ENCODE assay signal across 11 cellular contexts in the genomic region with DNA sequence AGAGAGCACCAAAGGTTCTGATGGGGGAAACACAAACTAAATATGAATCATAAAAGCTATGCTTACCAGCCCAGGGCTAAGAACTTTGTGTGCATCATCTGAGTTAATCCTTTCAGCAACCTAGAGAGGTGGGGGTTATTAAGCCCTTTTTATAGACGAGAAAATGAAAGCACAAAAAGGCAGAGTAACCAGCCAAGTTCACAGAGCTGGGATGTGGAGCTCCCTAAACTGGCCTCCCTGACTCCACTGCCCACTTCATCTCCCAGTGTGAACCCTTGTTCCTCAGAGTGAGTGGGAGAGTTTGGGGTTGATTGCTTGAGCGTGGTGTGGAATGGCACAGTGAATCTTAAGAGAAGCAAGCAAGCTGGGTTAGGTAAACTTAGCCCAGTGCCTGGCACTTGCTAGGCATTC.
DNase-seq lines count a peak whose midpoint lies in the region; ATAC-seq and TF ChIP-seq lines count a peak whose summit lies in the region.
"Had no signal": no experiment of that assay in that cellular context is flagged by ENCODE, and none has a peak within 500 bp of the region (broad histone marks: within the 10 kb centered on the region; RNA-seq: fewer than 3 reads in every experiment).

No MANE protein-coding gene starts in this region.

- no peaks in the 10 kb centered on the region for H4K20me1 ChIP-seq in BLaER1 treated with 17β-estradiol and CSF1 and Interleukin-3, amounts not matched to agents 10 nM and 100 nM

- H3K4me3 ChIP-seq in BLaER1 treated with 17β-estradiol and CSF1 and Interleukin-3, amounts not matched to agents 10 nM and 100 nM = peak overlapping the region in 4 of 10 experiments; percentile 19 to 46 (median 39); a peak in 7 of 20 replicates
- no peak overlapping the region for H3K4me3 ChIP-seq in brain microvascular endothelial cell (ENCODE audit: low read depth, low read length)

- no peaks in the 10 kb centered on the region for H3K9me3 ChIP-seq in BLaER1 treated with 17β-estradiol and CSF1 and Interleukin-3, amounts not matched to agents 10 nM and 100 nM (replicated peaks in 1 of 11)
- H3K9me3 ChIP-seq in KOPT-K1 (ENCODE audit: insufficient read depth, low read length, poor library complexity, severe bottlenecking) = no peaks in the 10 kb centered on the region

- peak overlapping the region in 9 of 11 experiments; percentile 60 to 99 (median 81); a peak in 17 of 22 replicates for H3K27ac ChIP-seq in BLaER1 treated with 17β-estradiol and CSF1 and Interleukin-3, amounts not matched to agents 10 nM and 100 nM
- H3K27ac ChIP-seq in KOPT-K1 (ENCODE audit: low read depth, low read length, poor library complexity, severe bottlenecking) = peak overlapping the region; percentile 53
- peak overlapping the region; percentile 72 for H3K27ac ChIP-seq in brain microvascular endothelial cell

- in situ Hi-C loops in brain microvascular endothelial cell (cut with HindIII; ENCODE audit: low pct_ligation_motif_present, low sequenced_read_pairs) = no loop called here

- peaks cover 11% of the 10 kb centered on the region for H3K27me3 Mint-ChIP-seq in nephron (ENCODE audit: low read depth)

- peaks cover 71 to 95% (median 84%) of the 10 kb centered on the region in 10 experiments for H3K4me1 ChIP-seq in BLaER1 treated with 17β-estradiol and CSF1 and Interleukin-3, amounts not matched to agents 10 nM and 100 nM

- H3K9ac ChIP-seq in BLaER1 treated with 17β-estradiol and CSF1 and Interleukin-3, amounts not matched to agents 10 nM and 100 nM = peak overlapping the region in 9 of 11 experiments; percentile 30 to 89 (median 67); a peak in 16 of 22 replicates

- H3K36me3 Mint-ChIP-seq in nephron (ENCODE audit: low read depth) = no peaks in the 10 kb centered on the region

- DNase-seq in brain microvascular endothelial cell (no peak), NCI-H1694 (lab: John Stamatoyannopoulos, UW) (no peak), anterior cingulate cortex (lab: John Stamatoyannopoulos, UW) (no peak)
- no peak for DNase-seq in central memory CD4-positive, alpha-beta T cell
- DNase-seq: activated effector memory CD4-positive, alpha-beta T cell treated with Interleukin-2 at 50 U/mL for 16 hours; kidney; right cardiac atrium had no signal

- no peak for ATAC-seq in GM21367 (IDR thresholded peaks at IDR 0.05; ENCODE audit: unreplicated experiment)

- no peak overlapping the region for H3K4me3 Mint-ChIP-seq in nephron

- H3K4me2 ChIP-seq in BLaER1 treated with 17β-estradiol and CSF1 and Interleukin-3, amounts not matched to agents 10 nM and 100 nM = peak overlapping the region; percentile 77 to 98 (median 85)

- no peaks in the 10 kb centered on the region for H3K36me3 ChIP-seq in BLaER1 treated with 17β-estradiol and CSF1 and Interleukin-3, amounts not matched to agents 10 nM and 100 nM
- no peaks in the 10 kb centered on the region for H3K36me3 ChIP-seq in KOPT-K1 (ENCODE audit: insufficient read depth, low read length)
- no peaks in the 10 kb centered on the region for H3K36me3 ChIP-seq in brain microvascular endothelial cell (replicated peaks)

- H3K4me1 Mint-ChIP-seq in nephron = peaks cover 12% of the 10 kb centered on the region

- no peaks in the 10 kb centered on the region for H3K27me3 ChIP-seq in BLaER1 treated with 17β-estradiol and CSF1 and Interleukin-3, amounts not matched to agents 10 nM and 100 nM
- H3K27me3 ChIP-seq in brain microvascular endothelial cell (replicated peaks) = no peaks in the 10 kb centered on the region

- TF ChIP-seq CTCF in brain microvascular endothelial cell (IDR thresholded peaks at IDR 0.05; ENCODE audit: low read depth, low read length, missing control alignments) (no peak), nephron (IDR thresholded peaks at IDR 0.05; ENCODE audit: unreplicated experiment in 3 of 3) (no peak)

- H3K27ac Mint-ChIP-seq in nephron = peak overlapping the region; percentile 21 to 26 (median 24)

- H3K9me3 Mint-ChIP-seq in nephron = no peaks in the 10 kb centered on the region
